29 cellular contexts compared by ENCODE assay signal in the genomic region with DNA sequence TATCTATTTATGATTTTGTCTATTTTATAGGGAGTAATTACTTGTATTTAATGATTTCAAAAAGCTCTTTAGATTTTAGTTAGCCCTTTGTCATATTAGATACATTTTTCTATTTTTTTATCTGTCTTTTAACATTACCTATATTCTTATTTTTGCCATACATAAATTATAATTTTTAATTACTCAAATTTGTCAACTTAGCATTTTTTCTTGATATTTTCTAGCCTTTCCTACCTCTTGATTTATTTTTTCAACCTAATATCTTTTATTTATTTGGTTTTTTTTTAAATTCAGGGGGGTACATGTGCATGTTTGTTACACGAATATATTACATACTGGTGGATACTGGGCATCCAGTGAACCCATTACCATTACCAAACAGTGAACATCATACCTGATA.
"Had no signal": no experiment of that assay in that cellular context is flagged by ENCODE, and none has a peak within 500 bp of the region (broad histone marks: within the 10 kb centered on the region; RNA-seq: fewer than 3 reads in every experiment).

No MANE protein-coding gene starts in this region.

- H3K9me3 ChIP-seq: esophagus squamous epithelium had no signal

- H3K27me3 ChIP-seq: brain microvascular endothelial cell, esophagus squamous epithelium had no signal

- DNase-seq: activated CD4-positive, alpha-beta memory T cell treated with anti-CD3 and anti-CD28 coated beads, Interleukin-2, amount 10 ng/mL, durations not matched to agents 7 days and 5 days; activated CD4-positive, alpha-beta T cell treated with anti-CD3 and anti-CD28 coated beads for 36 hours; activated CD4-positive, alpha-beta T cell treated with anti-CD3 and anti-CD28 coated beads, Interleukin-2, amount 10 ng/mL, durations not matched to agents 24 days and 14 days; activated CD4-positive, CD25-positive, alpha-beta regulatory T cell; activated CD4-positive, CD25-positive, alpha-beta regulatory T cell treated with anti-CD3 and anti-CD28 coated beads, Interleukin-2, amount 50 U/mL, for 72 hours; activated CD8-positive, alpha-beta memory T cell treated with anti-CD3 and anti-CD28 coated beads, Interleukin-2, amount 50 U/mL, for 48 hours; activated gamma-delta T cell; activated naive CD4-positive, alpha-beta T cell; activated naive CD4-positive, alpha-beta T cell treated with anti-CD3 and anti-CD28 coated beads, Interleukin-2, amount 10 ng/mL, durations not matched to agents 7 days and 5 days; activated T-cell treated with anti-CD3 and anti-CD28 coated beads for 4 hours; activated T-cell treated with anti-CD3 and anti-CD28 coated beads, Interleukin-2, amount 50 U/mL, for 24 hours; activated T-cell treated with anti-CD3 and anti-CD28 coated beads, Interleukin-2, amount 50 U/mL, for 72 hours; amniotic stem cell; anterior cingulate cortex; brain microvascular endothelial cell; cortex of kidney; dermis blood vessel endothelial cell; effector CD4-positive, alpha-beta T cell; effector memory CD8-positive, alpha-beta T cell; esophagus squamous epithelium; foreskin melanocyte; head of caudate nucleus; hippocampal formation; T-helper 17 cell; T1000 had no signal

- H3K4me3 ChIP-seq: esophagus squamous epithelium had no signal

- FAIRE-seq: astrocyte, bronchial epithelial cell, endothelial cell of umbilical vein had no signal

- ATAC-seq: activated CD4-positive, alpha-beta T cell treated with anti-CD3 and anti-CD28 coated beads for 36 hours; activated naive CD4-positive, alpha-beta T cell treated with anti-CD3 and anti-CD28 coated beads, Interleukin-2, amount 50 U/mL, for 72 hours; activated T-cell treated with anti-CD3 and anti-CD28 coated beads, Interleukin-2, amount 50 U/mL, for 72 hours; effector memory CD8-positive, alpha-beta T cell; T-helper 17 cell had no signal

- H3K27ac ChIP-seq: brain microvascular endothelial cell, esophagus squamous epithelium had no signal

- H3K36me3 ChIP-seq: brain microvascular endothelial cell, esophagus squamous epithelium had no signal
